Comparison of ENCODE assay signal across 1 cellular context in genomic region chr10:5681930-5682329, GRCh38.
TF ChIP-seq lines count a peak whose summit lies in the region.

No MANE protein-coding gene starts in this region.

TF ChIP-seq in HepG2, 621 proteins besides CTCF, POLR2A, EP300 and RAD21:
- TF ChIP-seq KAT2B (IDR thresholded peaks at IDR 0.05; ENCODE audit: borderline replicate concordance, low read depth, low read length) = no peak
- no peak for TF ChIP-seq HNRNPUL1 (IDR thresholded peaks at IDR 0.05; ENCODE audit: low read depth, low read length)
- TF ChIP-seq NFE2L2 (IDR thresholded peaks at IDR 0.05; ENCODE audit: low read length) = 0 out of 2 replicates have a peak, but pooled peaks have one; percentile 12
- no peak for TF ChIP-seq GABPB1 (CRISPR knock-in tag; IDR thresholded peaks at IDR 0.05)
- TF ChIP-seq JARID2 (CRISPR knock-in tag; IDR thresholded peaks at IDR 0.05; ENCODE audit: insufficient replicate concordance) = no peak
- no peak for TF ChIP-seq ARNTL (CRISPR knock-in tag; IDR thresholded peaks at IDR 0.05)
- TF ChIP-seq ZHX1 (CRISPR knock-in tag; IDR thresholded peaks at IDR 0.05; ENCODE audit: low read depth) = no peak
